Comparison of ENCODE assay signal across 1 cellular context in genomic region chr7:50529093-50529862, GRCh38.
TF ChIP-seq lines count a peak whose summit lies in the region.

No MANE protein-coding gene starts in this region.

TF ChIP-seq in H1, 55 proteins besides CTCF, POLR2A, EP300 and RAD21:
- TF ChIP-seq MAX (IDR thresholded peaks at IDR 0.05) = no peak
- TF ChIP-seq SP1 (IDR thresholded peaks at IDR 0.05; ENCODE audit: low read depth, low read length) = no peak
- no peak for TF ChIP-seq NANOG (IDR thresholded peaks at IDR 0.05; ENCODE audit: insufficient read depth, low read depth, low read length, poor library complexity, severe bottlenecking)
- no peak for TF ChIP-seq KDM4A (IDR thresholded peaks at IDR 0.05; ENCODE audit: low read depth, low read length, severe bottlenecking)
- TF ChIP-seq E2F6 (IDR thresholded peaks at IDR 0.05) = no peak
- no peak for TF ChIP-seq CHD2 (IDR thresholded peaks at IDR 0.05; ENCODE audit: low read length)
